ENCODE assay signal across 1 cellular context in genomic region chr15:101135532-101136166, GRCh38.
TF ChIP-seq lines count a peak whose summit lies in the region.

No MANE protein-coding gene starts in this region.

TF ChIP-seq in HepG2, 621 proteins besides CTCF, POLR2A, EP300 and RAD21 (continued from another document):
- 0 out of 2 replicates have a peak, but pooled peaks have one; percentile 11 for TF ChIP-seq ARID5B (CRISPR knock-in tag; IDR thresholded peaks at IDR 0.05)
- TF ChIP-seq NR2F2 (IDR thresholded peaks at IDR 0.05; ENCODE audit: borderline replicate concordance, low read depth) = peak; percentile 38; the same call in 1 of the 2 replicates
- TF ChIP-seq FOXA3 (CRISPR knock-in tag; IDR thresholded peaks at IDR 0.05) = peak; percentile 18; the same call in 1 of the 2 replicates
- no peak for TF ChIP-seq SOX6 (IDR thresholded peaks at IDR 0.05)
- TF ChIP-seq SOX6 (CRISPR knock-in tag; IDR thresholded peaks at IDR 0.05) = peak; percentile 30; the same call in 1 of the 2 replicates
- TF ChIP-seq GABPA (IDR thresholded peaks at IDR 0.05; ENCODE audit: low read depth, low read length) = no peak; the same call in 1 of the 2 replicates
- TF ChIP-seq GABPA (CRISPR knock-in tag; IDR thresholded peaks at IDR 0.05; ENCODE audit: low read depth) = peak; percentile 62; the same call in 1 of the 2 replicates
- no peak for TF ChIP-seq ZNF503 (CRISPR knock-in tag; IDR thresholded peaks at IDR 0.05)
- TF ChIP-seq ETV5 (CRISPR knock-in tag; IDR thresholded peaks at IDR 0.05; ENCODE audit: borderline replicate concordance) = peak; percentile 40; the same call in 1 of the 2 replicates
- TF ChIP-seq PATZ1 (CRISPR knock-in tag; IDR thresholded peaks at IDR 0.05) = peak; percentile 17; the same call in 1 of the 2 replicates
- no peak for TF ChIP-seq MBNL3 (CRISPR knock-in tag; conservative IDR thresholded peaks at IDR 0.05)
- peak; percentile 43 to 60; a peak in 2 of 4 replicates for TF ChIP-seq NR2F1 (CRISPR knock-in tag; IDR thresholded peaks at IDR 0.05)
- peak; percentile 17; the same call in 1 of the 2 replicates for TF ChIP-seq RFX5 (IDR thresholded peaks at IDR 0.05; ENCODE audit: low read depth, low read length)
- TF ChIP-seq CEBPB (IDR thresholded peaks at IDR 0.05; ENCODE audit: borderline replicate concordance, low read depth, low read length) = peak; percentile 27; the same call in 1 of the 2 replicates
- peak; percentile 60 for TF ChIP-seq NR2F6 (IDR thresholded peaks at IDR 0.05)
- peak; percentile 62; the same call in 1 of the 2 replicates for TF ChIP-seq NR2F6 (CRISPR knock-in tag; IDR thresholded peaks at IDR 0.05)
- TF ChIP-seq GATAD2A (CRISPR knock-in tag; IDR thresholded peaks at IDR 0.05) = 0 out of 2 replicates have a peak, but pooled peaks have one; percentile 19
